7 cellular contexts compared by ENCODE assay signal in the genomic region with DNA sequence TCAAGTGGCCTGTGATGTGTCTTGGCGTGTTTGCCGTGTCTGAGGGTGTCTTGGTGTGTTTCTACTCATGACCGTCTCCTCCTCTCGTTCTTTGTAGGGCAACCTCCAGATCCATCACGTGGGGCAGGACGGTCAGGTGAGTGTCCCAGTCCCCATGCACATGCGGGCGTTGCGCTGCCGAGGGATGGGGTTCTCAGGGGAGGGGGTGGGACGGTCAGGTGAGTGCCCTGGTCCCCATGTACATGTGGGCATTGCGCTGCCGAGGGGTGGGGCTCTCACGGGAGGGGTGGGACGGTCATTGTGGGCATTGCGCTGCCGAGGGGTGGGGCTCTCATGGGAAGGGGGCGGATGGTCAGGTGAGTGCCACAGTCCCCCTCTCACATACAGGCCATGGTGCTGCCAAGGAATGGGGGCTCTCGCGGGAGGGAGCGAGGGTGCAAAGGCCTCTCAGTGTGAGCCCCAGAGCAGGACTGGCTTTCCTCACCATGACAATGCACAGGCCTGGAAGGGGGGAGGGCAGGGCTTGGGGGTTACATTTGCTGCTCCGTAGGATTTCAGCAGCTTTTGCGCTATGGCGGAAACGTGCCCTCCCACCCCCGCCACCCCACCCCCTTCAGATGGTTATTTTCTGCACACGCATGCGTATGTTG.
DNase-seq lines count a peak whose midpoint lies in the region; ATAC-seq and TF ChIP-seq lines count a peak whose summit lies in the region.
"Not testable (repeated sequence)": the region's sequence is repeated elsewhere in the genome, so short reads cannot be mapped to it uniquely, and the experiment has no call there.

No MANE protein-coding gene starts in this region.

- not testable (repeated sequence) for ATAC-seq in lower lobe of right lung

- H3K27ac ChIP-seq in left ventricle myocardium inferior (replicated peaks); lower lobe of right lung; neuronal stem cell (replicated peaks; ENCODE audit: low read length); spleen: not testable (repeated sequence)

- not testable (repeated sequence) for H3K9me3 Mint-ChIP-seq in progenitor cell of endocrine pancreas (ENCODE audit: low read depth)

- not testable (repeated sequence) for H3K4me3 Mint-ChIP-seq in progenitor cell of endocrine pancreas (ENCODE audit: low read depth)

- WGBS in neuronal stem cell (ENCODE audit: extremely low coverage in 2 of 2, insufficient read length in 2 of 2, insufficient replicate concordance in 1 of 2), 2 donors = no CpG with 5 or more reads among the region's 28 CpGs
- 95 to 97% (median 96%) methylated on average over 27 to 28 of the region's 28 CpGs for WGBS in spleen, 5 donors

- intact Hi-C loops in left ventricle myocardium inferior (cut with micrococcal nuclease); lower lobe of right lung (cut with DNase I); spleen (cut with DNase I; ENCODE audit: low total_unique reads): not testable (repeated sequence)

- H2AFZ ChIP-seq in neuronal stem cell (ENCODE audit: low read length) = not testable (repeated sequence)

- not testable (repeated sequence) for H3K4ac ChIP-seq in neuronal stem cell (ENCODE audit: low read length)

- H3K4me3 ChIP-seq in H7 (ENCODE audit: insufficient read depth, low read depth, low read length); left ventricle myocardium inferior; lower lobe of right lung; neuronal stem cell (ENCODE audit: low read length in 2 of 2); spleen: not testable (repeated sequence)

- peak overlapping the region; percentile 59 for H3K27ac Mint-ChIP-seq in progenitor cell of endocrine pancreas

- not testable (repeated sequence) for TF ChIP-seq CTCF in left ventricle myocardium inferior (IDR thresholded peaks at IDR 0.05; ENCODE audit: borderline replicate concordance); lower lobe of right lung (IDR thresholded peaks at IDR 0.05); progenitor cell of endocrine pancreas (IDR thresholded peaks at IDR 0.05; ENCODE audit: unreplicated experiment); spleen (IDR thresholded peaks at IDR 0.05 in 8 of 11, conservative IDR thresholded peaks at IDR 0.05 in 3 of 11)

- H2BK120ac ChIP-seq in neuronal stem cell (ENCODE audit: low read depth, low read length) = not testable (repeated sequence)

- not testable (repeated sequence) for H3K23ac ChIP-seq in neuronal stem cell (ENCODE audit: low read depth, low read length, poor library complexity)

- not testable (repeated sequence) for H3K4me1 Mint-ChIP-seq in progenitor cell of endocrine pancreas (ENCODE audit: low read depth)

- H3K27me3 Mint-ChIP-seq in progenitor cell of endocrine pancreas = not testable (repeated sequence)

- H2BK15ac ChIP-seq in neuronal stem cell (ENCODE audit: low read length) = not testable (repeated sequence)

- H2BK5ac ChIP-seq in neuronal stem cell (ENCODE audit: low read length) = not testable (repeated sequence)

- TF ChIP-seq POLR2A in spleen (IDR thresholded peaks at IDR 0.05) = not testable (repeated sequence)

- H3K18ac ChIP-seq in neuronal stem cell (ENCODE audit: low read length) = not testable (repeated sequence)

- H3K36me3 Mint-ChIP-seq in progenitor cell of endocrine pancreas (ENCODE audit: insufficient read depth) = peaks cover 19% of the 10 kb centered on the region

- not testable (repeated sequence) for H3K4me1 ChIP-seq in left ventricle myocardium inferior; lower lobe of right lung; neuronal stem cell (ENCODE audit: control insufficient read depth in 2 of 2, insufficient read depth in 1 of 2, low read depth in 1 of 2, low read length in 2 of 2)
- peaks cover 0 to 13% (median 2%) of the 10 kb centered on the region in 6 donors for H3K4me1 ChIP-seq in spleen

- peak overlapping the region; percentile 44 for H3K9ac ChIP-seq in neuronal stem cell (ENCODE audit: low read depth, low read length, poor library complexity)

- H4K91ac ChIP-seq in neuronal stem cell (ENCODE audit: low read depth, low read length, poor library complexity) = not testable (repeated sequence)

- H2AK5ac ChIP-seq in neuronal stem cell (ENCODE audit: low read depth, low read length) = not testable (repeated sequence)

- not testable (repeated sequence) for H4K8ac ChIP-seq in neuronal stem cell (ENCODE audit: low read depth, low read length)

- not testable (repeated sequence) for H3K27me3 ChIP-seq in H7 (ENCODE audit: control insufficient read depth, insufficient read depth, low read length); left ventricle myocardium inferior (ENCODE audit: low read depth); lower lobe of right lung (ENCODE audit: low read depth); neuronal stem cell (ENCODE audit: control insufficient read depth in 3 of 3, insufficient read depth in 3 of 3, low read depth in 1 of 3, low read length in 3 of 3); spleen (replicated peaks in 1 of 7)

- not testable (repeated sequence) for H3K9me3 ChIP-seq in left ventricle myocardium inferior (replicated peaks); lower lobe of right lung; neuronal stem cell (replicated peaks in 1 of 2; ENCODE audit: control insufficient read depth in 2 of 2, insufficient read depth in 1 of 2, low read depth in 1 of 2, low read length in 2 of 2); spleen

- not testable (repeated sequence) for H3K36me3 ChIP-seq in H7 (replicated peaks; ENCODE audit: control insufficient read depth, insufficient read depth, low read length)
- H3K36me3 ChIP-seq in left ventricle myocardium inferior (peaks cover 29% of the 10 kb centered on the region), lower lobe of right lung (peaks cover 27% of the 10 kb centered on the region), neuronal stem cell (replicated peaks in 1 of 2; ENCODE audit: control insufficient read depth in 2 of 2, insufficient read depth in 2 of 2, low read length in 2 of 2) (peaks cover 7 to 22% of the 10 kb centered on the region in 2 donors), spleen (peaks cover 0 to 86% (median 30%) of the 10 kb centered on the region in 6 donors)

- H2BK12ac ChIP-seq in neuronal stem cell (ENCODE audit: low read length) = not testable (repeated sequence)

- H3K14ac ChIP-seq in neuronal stem cell (ENCODE audit: low read length) = not testable (repeated sequence)

- H3K79me1 ChIP-seq in neuronal stem cell (ENCODE audit: low read depth, low read length) = not testable (repeated sequence)

- not testable (repeated sequence) for H3K4me2 ChIP-seq in neuronal stem cell (ENCODE audit: insufficient read depth, low read length, poor library complexity, severe bottlenecking)

- peak; percentile 52 for DNase-seq in H7
- DNase-seq in activated CD8-positive, alpha-beta memory T cell treated with anti-CD3 and anti-CD28 coated beads, Interleukin-2, amount 50 U/mL, for 4 hours = peak; percentile 7
- peak; percentile 5 for DNase-seq in left ventricle myocardium inferior
- DNase-seq in lower lobe of right lung = peak; percentile 19
- not testable (repeated sequence) for DNase-seq in neuronal stem cell (ENCODE audit: low spot score); progenitor cell of endocrine pancreas (ENCODE audit: low spot score, unreplicated experiment)
- peak; percentile 42 for DNase-seq in spleen
